In the genomic region with DNA sequence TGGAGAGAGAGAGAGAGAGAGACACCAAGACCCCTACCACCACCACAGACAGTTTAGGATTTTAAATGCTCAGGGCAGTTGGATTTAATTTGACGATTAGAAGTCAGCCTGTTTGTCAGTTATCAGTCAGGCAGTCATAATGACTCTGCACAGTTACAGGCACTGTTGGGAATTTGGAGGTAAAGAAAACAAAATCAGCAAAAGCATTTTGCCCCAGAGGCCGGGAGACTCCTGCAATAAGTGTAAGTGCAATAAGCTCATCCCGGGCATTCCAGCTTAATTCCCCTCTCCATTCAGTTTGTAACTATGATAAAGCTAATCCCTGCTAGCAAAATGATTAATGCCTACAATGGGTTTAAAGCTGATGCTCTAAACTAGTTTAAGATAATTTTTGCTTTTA, we compare ENCODE assay signal across 15 cellular contexts. TPM values are rescaled to one million over a fixed set of nuclear protein-coding genes. Genes with fewer than 3 reads are reported as not detected.
DNase-seq lines count a peak whose midpoint lies in the region; ATAC-seq and TF ChIP-seq lines count a peak whose summit lies in the region.
"Had no signal": no experiment of that assay in that cellular context is flagged by ENCODE, and none has a peak within 500 bp of the region (broad histone marks: within the 10 kb centered on the region; RNA-seq: fewer than 3 reads in every experiment).

No MANE protein-coding gene starts in this region.

- TF ChIP-seq CTCF in neural progenitor cell (IDR thresholded peaks at IDR 0.05) (no peak), osteocyte (IDR thresholded peaks at IDR 0.05) (no peak)

- H3K4me1 Mint-ChIP-seq in neural progenitor cell (peaks cover 26% of the 10 kb centered on the region), osteocyte (ENCODE audit: unreplicated experiment) (peaks cover 44% of the 10 kb centered on the region)
- H3K4me1 Mint-ChIP-seq: CD4-positive, alpha-beta memory T cell had no signal

- no peaks in the 10 kb centered on the region for H3K9me3 ChIP-seq in neural progenitor cell (ENCODE audit: low read depth)
- H3K9me3 ChIP-seq: BE2C had no signal

- ATAC-seq in GM18511 (IDR thresholded peaks at IDR 0.05; ENCODE audit: unreplicated experiment): no peak

- H3K27me3 Mint-ChIP-seq in neural progenitor cell (ENCODE audit: insufficient read depth, low read depth) (no peaks in the 10 kb centered on the region), osteocyte (ENCODE audit: unreplicated experiment) (no peaks in the 10 kb centered on the region)
- H3K27me3 Mint-ChIP-seq: CD4-positive, alpha-beta memory T cell had no signal

- H3K27ac Mint-ChIP-seq in neural progenitor cell: no peak overlapping the region
- no peak overlapping the region for H3K27ac Mint-ChIP-seq in osteocyte (ENCODE audit: unreplicated experiment)
- H3K27ac Mint-ChIP-seq: CD4-positive, alpha-beta memory T cell had no signal

- H3K27ac ChIP-seq in neural progenitor cell: no peak overlapping the region
- H3K27ac ChIP-seq: KMS-11, PC-9 had no signal

- no peak overlapping the region for H3K4me2 ChIP-seq in neural progenitor cell
- H3K4me2 ChIP-seq: PC-9 had no signal

- H3K9me3 Mint-ChIP-seq in neural progenitor cell (no peaks in the 10 kb centered on the region), osteocyte (ENCODE audit: unreplicated experiment) (no peaks in the 10 kb centered on the region)

- no peak overlapping the region for H3K4me3 ChIP-seq in neural progenitor cell
- H3K4me3 ChIP-seq: PC-9 had no signal

- H3K36me3 ChIP-seq in neural progenitor cell: no peaks in the 10 kb centered on the region
- H3K36me3 ChIP-seq: BE2C had no signal

- H3K4me1 ChIP-seq in neural progenitor cell: no peaks in the 10 kb centered on the region

- peak; percentile 66 for DNase-seq in D341Med (ENCODE audit: low spot score)
- DNase-seq in NCI-H82 treated with DMSO at 0.1 percent for 48 hours (lab: John Stamatoyannopoulos, UW; ENCODE audit: unreplicated experiment): peak; percentile 91
- peak; percentile 70 for DNase-seq in amniotic epithelial cell (ENCODE audit: low read depth)
- peak; percentile 25 for DNase-seq in neural progenitor cell (ENCODE audit: low spot score)
- DNase-seq in osteocyte (ENCODE audit: extremely low spot score, unreplicated experiment): no peak
- no peak for DNase-seq in NCI-H2171 (lab: John Stamatoyannopoulos, UW)
- DNase-seq: BE2C; CD4-positive, alpha-beta memory T cell; DMS 273 treated with DMSO at 0.1 percent for 48 hours; NCI-H187 treated with DMSO at 0.1 percent for 48 hours; NCI-H524 treated with DMSO at 0.1 percent for 48 hours; PC-9; Right ventricle myocardium superior had no signal

- H3K79me2 ChIP-seq in neural progenitor cell (ENCODE audit: low read depth): no peaks in the 10 kb centered on the region

- H4K20me1 ChIP-seq in neural progenitor cell (ENCODE audit: low read depth): no peaks in the 10 kb centered on the region

- no peaks in the 10 kb centered on the region for H3K36me3 Mint-ChIP-seq in neural progenitor cell
- no peaks in the 10 kb centered on the region for H3K36me3 Mint-ChIP-seq in osteocyte (ENCODE audit: unreplicated experiment)
- H3K36me3 Mint-ChIP-seq: CD4-positive, alpha-beta memory T cell had no signal

- no peak overlapping the region for H3K9ac ChIP-seq in neural progenitor cell
- H3K9ac ChIP-seq: KMS-11 had no signal

- no peaks in the 10 kb centered on the region for H3K27me3 ChIP-seq in neural progenitor cell
- H3K27me3 ChIP-seq: BE2C had no signal

- H3F3A ChIP-seq in neural progenitor cell (ENCODE audit: low read depth): no peaks in the 10 kb centered on the region

- H3K4me3 Mint-ChIP-seq in neural progenitor cell: no peak overlapping the region
- H3K4me3 Mint-ChIP-seq in osteocyte (ENCODE audit: unreplicated experiment): no peak overlapping the region
- H3K4me3 Mint-ChIP-seq: CD4-positive, alpha-beta memory T cell had no signal

- peak overlapping the region; percentile 7 for H2AFZ ChIP-seq in neural progenitor cell (replicated peaks)
- H2AFZ ChIP-seq: PC-9 had no signal

RNA-seq across cellular contexts. Expression of a gene that starts 13.5 kb away (rescaled TPM):
- total RNA-seq in neural progenitor cell (ENCODE audit: low replicate concordance) (0.28 and 0.54 TPM in 2 replicates), osteocyte (74.1 and 77.5 TPM in 2 replicates)

Comparison
In these comparisons a context has a peak if more than half of its experiments do, and no peak if none do; other contexts are left out.
1. DNase-seq: peak in D341Med (single experiment), NCI-H82 treated with DMSO at 0.1 percent for 48 hours (single experiment), amniotic epithelial cell (single experiment) and neural progenitor cell (single experiment); none in osteocyte (single experiment) and NCI-H2171 (single experiment).
2. RNA of a gene that starts 13.5 kb away (total RNA-seq): 74.1 to 77.5 TPM in osteocyte; 0.28 to 0.54 TPM in neural progenitor cell; every median in the first group is over 10 times any median in the second.